ENCODE assay signal across 27 cellular contexts in genomic region chr4:64771149-64771548, GRCh38.
"Had no signal": no experiment of that assay in that cellular context is flagged by ENCODE, and none has a peak within 500 bp of the region (broad histone marks: within the 10 kb centered on the region; RNA-seq: fewer than 3 reads in every experiment).

No MANE protein-coding gene starts in this region.

- H3K27ac ChIP-seq: esophagus muscularis mucosa, foreskin keratinocyte, gastroesophageal sphincter, heart left ventricle, hepatocyte, left lung, neutrophil, pancreas, right atrium auricular region, sigmoid colon, stomach, thyroid gland, vagina had no signal

- H3K36me3 ChIP-seq: esophagus muscularis mucosa, gastroesophageal sphincter, heart left ventricle, left lung, neutrophil, pancreas, right atrium auricular region, sigmoid colon, stomach, thyroid gland, vagina had no signal

- H3K4me1 ChIP-seq: esophagus muscularis mucosa, foreskin keratinocyte, gastroesophageal sphincter, heart left ventricle, left lung, pancreas, right atrium auricular region, sigmoid colon, stomach, thyroid gland, vagina had no signal

- H3K79me2 ChIP-seq: hepatocyte had no signal

- H3K27me3 ChIP-seq: esophagus muscularis mucosa, foreskin keratinocyte, gastroesophageal sphincter, heart left ventricle, hepatocyte, left lung, neutrophil, right atrium auricular region, sigmoid colon, stomach, thyroid gland, vagina had no signal

- DNase-seq: dermis blood vessel endothelial cell; effector memory CD4-positive, alpha-beta T cell; foreskin keratinocyte; heart left ventricle; left cardiac atrium; left lung; mesenchymal stem cell; mucosa of descending colon; naive B cell; pancreas; sigmoid colon; stimulated activated CD4-positive, alpha-beta T cell treated with anti-CD3 and anti-CD28 coated beads, Interleukin-2, amount 100 ng/mL, for 24 hours; stimulated activated CD4-positive, alpha-beta T cell treated with anti-CD3 and anti-CD28 coated beads, Interleukin-4, amount 100 ng/mL, for 24 hours; stimulated activated naive CD4-positive, alpha-beta T cell treated with Interleukin-2 at 50 U/mL for 16 hours; stomach; thyroid gland; trophoblast cell had no signal

- H2AFZ ChIP-seq: hepatocyte had no signal

- H3K9me3 ChIP-seq: esophagus muscularis mucosa, gastroesophageal sphincter, heart left ventricle, mucosa of descending colon, neutrophil, pancreas, right atrium auricular region, sigmoid colon, stomach, thyroid gland, vagina had no signal

- H3K4me2 ChIP-seq: hepatocyte had no signal

- FAIRE-seq: endothelial cell of umbilical vein, islet of Langerhans, pancreas had no signal

- ATAC-seq: foreskin keratinocyte; gastroesophageal sphincter; heart left ventricle; left cardiac atrium; left lung; mucosa of descending colon; natural killer cell treated with Interleukin-12 subunit alpha and Interleukin-12 subunit beta and Interleukin-15 and Interleukin-18, amount 100 ng/mL, for 72 hours; pancreas; stimulated activated effector memory CD8-positive, alpha-beta T cell treated with anti-CD3 and anti-CD28 coated beads, Interleukin-12 subunit alpha, Interleukin-12 subunit beta, amount 100 ng/mL, for 72 hours had no signal

- H3K4me3 ChIP-seq: esophagus muscularis mucosa, gastroesophageal sphincter, heart left ventricle, hepatocyte, left lung, mucosa of descending colon, pancreas, right atrium auricular region, sigmoid colon, stomach, thyroid gland, vagina had no signal
